In genomic region chr3:176939022-176939817, GRCh38 we compare ENCODE assay signal across 8 cellular contexts.
A peak's percentile ranks its signal among the peaks of the same experiment; 100 is the strongest.
DNase-seq lines count a peak whose midpoint lies in the region; ATAC-seq, FAIRE-seq and TF ChIP-seq lines count a peak whose summit lies in the region.

No MANE protein-coding gene starts in this region.

- H3K27me3 ChIP-seq in RWPE2 (ENCODE audit: insufficient read depth, poor library complexity, severe bottlenecking) = no peaks in the 10 kb centered on the region

- H3K36me3 ChIP-seq in RWPE2 (ENCODE audit: low read depth) = no peaks in the 10 kb centered on the region

- no peak overlapping the region for H3K4me3 ChIP-seq in RWPE2 (ENCODE audit: severe bottlenecking)

- ATAC-seq in HG02610 (IDR thresholded peaks at IDR 0.05; ENCODE audit: unreplicated experiment) = peak; percentile 95
- ATAC-seq in RWPE2 (ENCODE audit: low read depth) = peak; percentile 89

- FAIRE-seq in GM12891 (lab: Jason Lieb, UNC) = peak; percentile 91

- peak; percentile 79 for DNase-seq in AG08395 (ENCODE audit: low spot score)
- DNase-seq in GM12891 (ENCODE audit: insufficient read length, low spot score) = peak; percentile 25
- DNase-seq in MV-4-11 (lab: John Stamatoyannopoulos, UW) = peak; percentile 68
- DNase-seq in RWPE2 (ENCODE audit: low spot score) = no peak
- peak; percentile 53 for DNase-seq in brain pericyte (ENCODE audit: low read depth, low spot score)
- peak; percentile 84 for DNase-seq in iris pigment epithelial cell (ENCODE audit: low read depth)
- peak; percentile 3 for DNase-seq in stimulated activated CD8-positive, alpha-beta memory T cell treated with anti-CD3 and anti-CD28 coated beads, Interleukin-12 subunit alpha, Interleukin-12 subunit beta, amount 100 ng/mL, for 24 hours (ENCODE audit: extremely low read depth)

- peaks cover 3% of the 10 kb centered on the region for H3K4me1 ChIP-seq in RWPE2 (ENCODE audit: insufficient read depth, poor library complexity, severe bottlenecking)

- TF ChIP-seq POLR2A in GM12891 (IDR thresholded peaks at IDR 0.05; ENCODE audit: low read depth, low read length) = no peak

- H3K27ac ChIP-seq in RWPE2 (ENCODE audit: poor library complexity, severe bottlenecking) = no peak overlapping the region

- TF ChIP-seq CTCF in RWPE2 (IDR thresholded peaks at IDR 0.05; ENCODE audit: poor library complexity, severe bottlenecking) = peak; percentile 92

- H3K9me3 ChIP-seq in RWPE2 (ENCODE audit: severe bottlenecking) = no peaks in the 10 kb centered on the region

TF ChIP-seq in GM12891, 5 proteins besides CTCF, POLR2A, EP300 and RAD21:
- TF ChIP-seq TAF1 (IDR thresholded peaks at IDR 0.05; ENCODE audit: low read depth, low read length) = no peak
- TF ChIP-seq POLR2AphosphoS5 (IDR thresholded peaks at IDR 0.05; ENCODE audit: low read depth, low read length) = no peak
